ENCODE assay signal across 1 cellular context in genomic region chr16:2303923-2304322, GRCh38.
TF ChIP-seq lines count a peak whose summit lies in the region.

No MANE protein-coding gene starts in this region.

TF ChIP-seq in H1, 55 proteins besides CTCF, POLR2A, EP300 and RAD21:
- TF ChIP-seq NANOG (IDR thresholded peaks at IDR 0.05; ENCODE audit: insufficient read depth, low read depth, low read length, poor library complexity, severe bottlenecking): no peak
- TF ChIP-seq ASH2L (IDR thresholded peaks at IDR 0.05; ENCODE audit: low read length): no peak
- TF ChIP-seq CHD7 (IDR thresholded peaks at IDR 0.05; ENCODE audit: insufficient replicate concordance, low read length): no peak
- no peak for TF ChIP-seq ZNF274 (IDR thresholded peaks at IDR 0.05; ENCODE audit: borderline replicate concordance, extremely low read depth, low read length)
